18 cellular contexts compared by ENCODE assay signal in the genomic region with DNA sequence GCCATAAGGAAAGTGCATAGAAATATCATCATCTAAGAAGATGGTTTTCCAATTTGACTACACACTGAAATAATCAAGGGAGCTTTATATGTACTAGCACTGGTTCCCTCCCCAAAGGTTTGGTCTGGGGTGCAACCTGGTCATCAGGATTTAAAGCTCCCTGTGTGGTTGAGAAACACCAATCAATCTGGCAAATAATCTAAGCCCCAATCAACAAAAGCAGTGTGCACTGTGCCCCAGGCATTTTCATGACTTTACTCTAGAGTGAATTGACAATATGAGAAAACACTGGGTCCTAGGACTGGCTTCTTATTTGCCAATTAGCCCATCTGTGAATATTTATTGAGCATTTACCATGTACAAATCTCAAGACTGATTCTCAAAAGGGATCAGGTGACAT.
DNase-seq lines count a peak whose midpoint lies in the region; ATAC-seq, FAIRE-seq and TF ChIP-seq lines count a peak whose summit lies in the region.
"Had no signal": no experiment of that assay in that cellular context is flagged by ENCODE, and none has a peak within 500 bp of the region (broad histone marks: within the 10 kb centered on the region; RNA-seq: fewer than 3 reads in every experiment).

No MANE protein-coding gene starts in this region.

- H3K27me3 Mint-ChIP-seq in osteocyte (ENCODE audit: unreplicated experiment): no peaks in the 10 kb centered on the region

- FAIRE-seq in HepG2 (lab: Jason Lieb, UNC): no peak
- FAIRE-seq: A549, D721Med had no signal

- H3K4me2 ChIP-seq in HepG2 (ENCODE audit: low read depth, low read length): no peak overlapping the region

- no peak for TF ChIP-seq POLR2A in right lobe of liver (IDR thresholded peaks at IDR 0.05)
- TF ChIP-seq POLR2A in HepG2 (IDR thresholded peaks at IDR 0.05; ENCODE audit: insufficient read depth in 1 of 2, low read depth in 2 of 2, low read length in 2 of 2): no peak
- no peak for TF ChIP-seq POLR2A in vagina (IDR thresholded peaks at IDR 0.05)

- intact Hi-C loops in right lobe of liver (cut with DNase I) (no loop called here), HepG2 (cut with micrococcal nuclease; ENCODE audit: unreplicated experiment) (no loop called here), vagina (cut with DNase I) (no loop called here)

- CTCF ChIA-PET in HepG2 (lab: Yijun Ruan, JAX; ENCODE audit: low intra/inter-chr PET ratio, low total read pairs): no interaction called here

- no peak overlapping the region for H3K27ac Mint-ChIP-seq in osteocyte (ENCODE audit: unreplicated experiment)
- H3K27ac Mint-ChIP-seq: CD4-positive, alpha-beta T cell; IgD-negative memory B cell had no signal

- no TSS peak for BruUV-seq in HepG2 (replicated peaks; lab: Mats Ljungman, UMichigan)

- no peaks in the 10 kb centered on the region for H4K20me1 ChIP-seq in HepG2 (ENCODE audit: insufficient read depth, low read length)

- TF ChIP-seq EP300 in HepG2 (IDR thresholded peaks at IDR 0.05; ENCODE audit: low read depth in 2 of 2, low read length in 2 of 2): no peak
- TF ChIP-seq EP300 in HepG2 (CRISPR knock-in tag; IDR thresholded peaks at IDR 0.05; ENCODE audit: borderline replicate concordance): no peak

- peak; percentile 2 for DNase-seq in DMS79 treated with DMSO at 0.1 percent for 48 hours (lab: John Stamatoyannopoulos, UW)
- DNase-seq in DMS79 (lab: John Stamatoyannopoulos, UW): no peak
- no peak for DNase-seq in right lobe of liver
- DNase-seq in HepG2 (ENCODE audit: low spot score): no peak
- no peak for DNase-seq in left lobe of liver (ENCODE audit: low spot score)
- no peak for DNase-seq in osteocyte (ENCODE audit: extremely low spot score, unreplicated experiment)
- no peak for DNase-seq in vagina (ENCODE audit: extremely low spot score in 2 of 2)
- no peak for DNase-seq in foreskin fibroblast
- DNase-seq: AML-193; Caco-2; CD4-positive, alpha-beta T cell; GF-D8 had no signal

- H3K36me3 ChIP-seq in right lobe of liver: no peaks in the 10 kb centered on the region
- H3K36me3 ChIP-seq in HepG2 (replicated peaks in 1 of 2; ENCODE audit: control insufficient read depth in 1 of 2, insufficient read depth in 2 of 2, low read length in 2 of 2): no peaks in the 10 kb centered on the region
- H3K36me3 ChIP-seq in vagina: no peaks in the 10 kb centered on the region

- H3K4me1 Mint-ChIP-seq in osteocyte (ENCODE audit: unreplicated experiment): peaks cover 10% of the 10 kb centered on the region
- H3K4me1 Mint-ChIP-seq: IgD-negative memory B cell had no signal

- H3K9me3 ChIP-seq in right lobe of liver (no peaks in the 10 kb centered on the region), HepG2 (ENCODE audit: low read length) (no peaks in the 10 kb centered on the region), vagina (no peaks in the 10 kb centered on the region)
- H3K9me3 ChIP-seq: A549, Caco-2 had no signal

- no peaks in the 10 kb centered on the region for H3K9me3 Mint-ChIP-seq in osteocyte (ENCODE audit: unreplicated experiment)
- H3K9me3 Mint-ChIP-seq: CD4-positive, alpha-beta T cell had no signal

- POLR2A ChIA-PET in HepG2 (lab: Yijun Ruan, JAX): no interaction called here

- no peaks in the 10 kb centered on the region for H3K27me3 ChIP-seq in right lobe of liver
- no peaks in the 10 kb centered on the region for H3K27me3 ChIP-seq in HepG2 (ENCODE audit: control insufficient read depth in 1 of 2, insufficient read depth in 2 of 2, low read length in 2 of 2)
- H3K27me3 ChIP-seq in vagina: no peaks in the 10 kb centered on the region

- H3K4me3 ChIP-seq in right lobe of liver (no peak overlapping the region), HepG2 (replicated peaks in 1 of 3; ENCODE audit: insufficient read depth in 1 of 3, low read depth in 2 of 3, low read length in 3 of 3) (no peak overlapping the region), vagina (no peak overlapping the region), foreskin fibroblast (ENCODE audit: low read depth in 1 of 2, low read length in 2 of 2) (no peak overlapping the region)
- H3K4me3 ChIP-seq: A549 had no signal

- TF ChIP-seq CTCF in right lobe of liver (IDR thresholded peaks at IDR 0.05) (no peak), HepG2 (CRISPR knock-in tag; IDR thresholded peaks at IDR 0.05) (no peak), osteocyte (IDR thresholded peaks at IDR 0.05) (no peak), vagina (IDR thresholded peaks at IDR 0.05) (no peak), foreskin fibroblast (IDR thresholded peaks at IDR 0.05; ENCODE audit: low read depth, low read length) (no peak)

- peak in 3 of 4 donors; percentile 54 to 84 (median 57) for ATAC-seq in right lobe of liver
- no peak for ATAC-seq in HepG2
- ATAC-seq in left lobe of liver: peak; percentile 62
- ATAC-seq: A549 had no signal

- no peaks in the 10 kb centered on the region for H3K36me3 Mint-ChIP-seq in osteocyte (ENCODE audit: unreplicated experiment)
- H3K36me3 Mint-ChIP-seq: IgD-negative memory B cell had no signal

- H2AFZ ChIP-seq in HepG2 (ENCODE audit: low read length): no peak overlapping the region

- H3K4me1 ChIP-seq in right lobe of liver (no peaks in the 10 kb centered on the region), HepG2 (ENCODE audit: insufficient read depth, low read length) (0 out of 2 replicates have a peak, but pooled peaks cover 5% of the 10 kb centered on the region), vagina (no peaks in the 10 kb centered on the region)
- H3K4me1 ChIP-seq: Caco-2 had no signal

- H3K9ac ChIP-seq in HepG2 (ENCODE audit: insufficient read depth, low read depth, low read length): no peak overlapping the region

- in situ Hi-C loops in HepG2 (cut with HindIII; ENCODE audit: extremely low pct_ligation_motif_present, low pct_unique_long_range_greater_than_20kb): no loop called here

- no peaks in the 10 kb centered on the region for H3K79me2 ChIP-seq in HepG2 (ENCODE audit: insufficient read depth, low read length)

- H3K27ac ChIP-seq in right lobe of liver: no peak overlapping the region
- no peak overlapping the region for H3K27ac ChIP-seq in HepG2 (ENCODE audit: extremely low read length, insufficient read depth, low read length)
- no peak overlapping the region for H3K27ac ChIP-seq in vagina
- H3K27ac ChIP-seq: 22Rv1, A549, C4-2B, HL-60 had no signal

- no peak for TF ChIP-seq RAD21 in HepG2 (CRISPR knock-in tag; IDR thresholded peaks at IDR 0.05)

- peak overlapping the region; percentile 26 for H3K4me3 Mint-ChIP-seq in osteocyte (ENCODE audit: unreplicated experiment)
- H3K4me3 Mint-ChIP-seq: CD4-positive, alpha-beta T cell; IgD-negative memory B cell had no signal

TF ChIP-seq in HepG2, 621 proteins besides CTCF, POLR2A, EP300 and RAD21:
- TF ChIP-seq ZNF549 (CRISPR knock-in tag; IDR thresholded peaks at IDR 0.05) (no peak), NFYB (CRISPR knock-in tag; IDR thresholded peaks at IDR 0.05) (no peak), TIGD3 (CRISPR knock-in tag; IDR thresholded peaks at IDR 0.05; ENCODE audit: borderline replicate concordance) (no peak), SALL2 (CRISPR knock-in tag; IDR thresholded peaks at IDR 0.05) (no peak), HMG20B (CRISPR knock-in tag; conservative IDR thresholded peaks at IDR 0.05) (no peak)
- TF ChIP-seq, protein P1, sequence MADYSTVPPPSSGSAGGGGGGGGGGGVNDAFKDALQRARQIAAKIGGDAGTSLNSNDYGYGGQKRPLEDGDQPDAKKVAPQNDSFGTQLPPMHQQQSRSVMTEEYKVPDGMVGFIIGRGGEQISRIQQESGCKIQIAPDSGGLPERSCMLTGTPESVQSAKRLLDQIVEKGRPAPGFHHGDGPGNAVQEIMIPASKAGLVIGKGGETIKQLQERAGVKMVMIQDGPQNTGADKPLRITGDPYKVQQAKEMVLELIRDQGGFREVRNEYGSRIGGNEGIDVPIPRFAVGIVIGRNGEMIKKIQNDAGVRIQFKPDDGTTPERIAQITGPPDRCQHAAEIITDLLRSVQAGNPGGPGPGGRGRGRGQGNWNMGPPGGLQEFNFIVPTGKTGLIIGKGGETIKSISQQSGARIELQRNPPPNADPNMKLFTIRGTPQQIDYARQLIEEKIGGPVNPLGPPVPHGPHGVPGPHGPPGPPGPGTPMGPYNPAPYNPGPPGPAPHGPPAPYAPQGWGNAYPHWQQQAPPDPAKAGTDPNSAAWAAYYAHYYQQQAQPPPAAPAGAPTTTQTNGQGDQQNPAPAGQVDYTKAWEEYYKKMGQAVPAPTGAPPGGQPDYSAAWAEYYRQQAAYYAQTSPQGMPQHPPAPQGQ (CRISPR knock-in tag; IDR thresholded peaks at IDR 0.05; ENCODE audit: borderline replicate concordance): no peak
- TF ChIP-seq, protein P2, sequence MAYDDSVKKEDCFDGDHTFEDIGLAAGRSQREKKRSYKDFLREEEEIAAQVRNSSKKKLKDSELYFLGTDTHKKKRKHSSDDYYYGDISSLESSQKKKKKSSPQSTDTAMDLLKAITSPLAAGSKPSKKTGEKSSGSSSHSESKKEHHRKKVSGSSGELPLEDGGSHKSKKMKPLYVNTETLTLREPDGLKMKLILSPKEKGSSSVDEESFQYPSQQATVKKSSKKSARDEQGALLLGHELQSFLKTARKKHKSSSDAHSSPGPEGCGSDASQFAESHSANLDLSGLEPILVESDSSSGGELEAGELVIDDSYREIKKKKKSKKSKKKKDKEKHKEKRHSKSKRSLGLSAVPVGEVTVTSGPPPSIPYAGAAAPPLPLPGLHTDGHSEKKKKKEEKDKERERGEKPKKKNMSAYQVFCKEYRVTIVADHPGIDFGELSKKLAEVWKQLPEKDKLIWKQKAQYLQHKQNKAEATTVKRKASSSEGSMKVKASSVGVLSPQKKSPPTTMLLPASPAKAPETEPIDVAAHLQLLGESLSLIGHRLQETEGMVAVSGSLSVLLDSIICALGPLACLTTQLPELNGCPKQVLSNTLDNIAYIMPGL (CRISPR knock-in tag; IDR thresholded peaks at IDR 0.05; ENCODE audit: borderline replicate concordance in 1 of 2, low read depth in 1 of 2): no peak
